ENCODE assay signal across 9 cellular contexts in the genomic region with DNA sequence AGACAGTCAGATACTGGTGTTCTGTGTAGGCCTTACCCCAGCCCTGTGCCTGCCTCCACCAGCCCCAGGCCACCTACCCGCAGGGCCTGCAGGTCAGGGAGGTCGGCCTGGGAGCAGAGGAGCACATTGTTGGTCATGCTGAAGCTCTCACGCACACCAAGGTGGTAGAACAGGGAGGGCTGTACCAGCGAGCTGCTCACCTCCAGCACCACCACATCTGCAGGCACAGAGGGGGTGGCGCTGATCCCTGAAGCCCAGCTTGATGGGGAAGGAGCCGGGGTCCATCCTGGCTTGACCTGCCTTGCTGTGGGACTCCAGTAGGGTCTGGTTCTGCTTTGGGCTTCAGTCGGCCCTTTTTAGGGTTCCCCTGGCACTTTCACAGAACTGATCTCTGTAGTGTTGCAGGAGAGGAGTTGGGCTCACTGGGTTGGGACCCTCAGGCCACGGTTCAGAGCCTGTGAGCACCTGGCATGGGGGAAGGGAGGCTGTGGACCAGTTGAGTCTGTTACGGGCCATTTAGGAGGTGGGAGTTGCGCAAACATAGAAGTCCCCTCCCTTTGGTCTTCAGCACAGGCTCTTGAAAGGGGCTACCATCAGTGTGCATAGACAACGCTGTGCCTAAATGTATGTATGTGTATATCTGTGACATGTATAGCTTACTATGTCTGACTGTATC. TPM values are rescaled to one million over a fixed set of nuclear protein-coding genes. Genes with fewer than 3 reads are reported as not detected.
A peak's percentile ranks its signal among the peaks of the same experiment; 100 is the strongest.
DNase-seq lines count a peak whose midpoint lies in the region; ATAC-seq, FAIRE-seq and TF ChIP-seq lines count a peak whose summit lies in the region.
"Had no signal": no experiment of that assay in that cellular context is flagged by ENCODE, and none has a peak within 500 bp of the region (broad histone marks: within the 10 kb centered on the region; RNA-seq: fewer than 3 reads in every experiment).

No MANE protein-coding gene starts in this region.

- peaks cover 0 to 4% of the 10 kb centered on the region in 2 donors for H3K4me1 ChIP-seq in small intestine (ENCODE audit: control insufficient read depth in 2 of 2, insufficient read depth in 1 of 2, low read depth in 1 of 2, low read length in 1 of 2)

- H3K27me3 ChIP-seq in small intestine (ENCODE audit: control insufficient read depth in 2 of 2, insufficient read depth in 2 of 2, low read length in 2 of 2): no peaks in the 10 kb centered on the region

- FAIRE-seq in small intestine (lab: Jason Lieb, UNC): no peak

- DNase-seq in WTC11 (ENCODE audit: low spot score): no peak
- no peak for DNase-seq in foreskin fibroblast
- no peak for DNase-seq in omental fat pad (ENCODE audit: low spot score)
- DNase-seq in activated CD4-positive, CD25-positive, alpha-beta regulatory T cell (lab: John Stamatoyannopoulos, UW): no peak
- no peak for DNase-seq in small intestine

- H3K36me3 ChIP-seq in small intestine (ENCODE audit: control insufficient read depth in 2 of 2, insufficient read depth in 2 of 2, low read length in 2 of 2): no peaks in the 10 kb centered on the region

- H3K4me3 Mint-ChIP-seq in WTC11: peak overlapping the region; percentile 84; the same call in 1 of the 2 replicates

- no peaks in the 10 kb centered on the region for H3K9me3 ChIP-seq in small intestine (ENCODE audit: control insufficient read depth, low read depth)

- peaks cover 39% of the 10 kb centered on the region for H3K27me3 Mint-ChIP-seq in WTC11 (ENCODE audit: low read depth)

- H3K27ac ChIP-seq in skin epidermis (peak overlapping the region in 19 of 21 experiments; percentile 57 to 99 (median 96)), small intestine (ENCODE audit: low read depth in 1 of 2, low read length in 1 of 2) (peak overlapping the region in 1 of 2 donors; percentile 84)

- CTCF ChIA-PET in WTC11 (lab: Charles Lee): interaction anchor here (0.8 to 8.7 kb wide), 26 partner anchors 11 to 320 kb away, joined by 3 to 258 read pairs (median 8); a partner anchor contains a TSS

- ATAC-seq in HG02678 (IDR thresholded peaks at IDR 0.05; ENCODE audit: unreplicated experiment): peak; percentile 3
- ATAC-seq in WTC11: no peak
- ATAC-seq in GM21390 (IDR thresholded peaks at IDR 0.05; ENCODE audit: unreplicated experiment): no peak
- ATAC-seq in omental fat pad (ENCODE audit: low FRiP score): no peak

- H3K4me3 ChIP-seq in foreskin fibroblast (ENCODE audit: low read depth in 1 of 2, low read length in 2 of 2) (peak overlapping the region; percentile 77 to 88), skin epidermis (peak overlapping the region; percentile 55 to 83 (median 69)), small intestine (ENCODE audit: low read depth in 1 of 2, low read length in 2 of 2) (no peak overlapping the region)

- no peaks in the 10 kb centered on the region for H3K36me3 Mint-ChIP-seq in WTC11

- H3K9me3 Mint-ChIP-seq in WTC11: no peaks in the 10 kb centered on the region

- TF ChIP-seq CTCF in WTC11 (IDR thresholded peaks at IDR 0.05) (no peak), foreskin fibroblast (IDR thresholded peaks at IDR 0.05; ENCODE audit: low read depth, low read length) (no peak), omental fat pad (IDR thresholded peaks at IDR 0.05) (no peak)

- POLR2A ChIA-PET in WTC11 (lab: Charles Lee): interaction anchor here (0.6 to 4.1 kb wide), 11 partner anchors 14 to 235 kb away, joined by 3 to 29 read pairs (median 4); a partner anchor contains a TSS

- 75 to 77% (median 75%) methylated on average over 11 of the region's 11 CpGs for WGBS in small intestine, 3 donors

- no peak overlapping the region for H3K27ac Mint-ChIP-seq in WTC11

- H3K4me1 Mint-ChIP-seq in WTC11: peaks cover 28% of the 10 kb centered on the region

TF ChIP-seq in WTC11, 78 proteins besides CTCF, POLR2A, EP300 and RAD21:
- TF ChIP-seq, protein P1, sequence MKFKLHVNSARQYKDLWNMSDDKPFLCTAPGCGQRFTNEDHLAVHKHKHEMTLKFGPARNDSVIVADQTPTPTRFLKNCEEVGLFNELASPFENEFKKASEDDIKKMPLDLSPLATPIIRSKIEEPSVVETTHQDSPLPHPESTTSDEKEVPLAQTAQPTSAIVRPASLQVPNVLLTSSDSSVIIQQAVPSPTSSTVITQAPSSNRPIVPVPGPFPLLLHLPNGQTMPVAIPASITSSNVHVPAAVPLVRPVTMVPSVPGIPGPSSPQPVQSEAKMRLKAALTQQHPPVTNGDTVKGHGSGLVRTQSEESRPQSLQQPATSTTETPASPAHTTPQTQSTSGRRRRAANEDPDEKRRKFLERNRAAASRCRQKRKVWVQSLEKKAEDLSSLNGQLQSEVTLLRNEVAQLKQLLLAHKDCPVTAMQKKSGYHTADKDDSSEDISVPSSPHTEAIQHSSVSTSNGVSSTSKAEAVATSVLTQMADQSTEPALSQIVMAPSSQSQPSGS (CRISPR knock-in tag; IDR thresholded peaks at IDR 0.05; ENCODE audit: borderline replicate concordance, low read depth): no peak
- TF ChIP-seq ZNF396 (CRISPR knock-in tag; IDR thresholded peaks at IDR 0.05; ENCODE audit: borderline replicate concordance) (no peak), CBFB (CRISPR knock-in tag; IDR thresholded peaks at IDR 0.05; ENCODE audit: low read depth) (no peak), ATF1 (CRISPR knock-in tag; IDR thresholded peaks at IDR 0.05) (no peak), PRRX2 (CRISPR knock-in tag; IDR thresholded peaks at IDR 0.05) (no peak), HMGA2 (CRISPR knock-in tag; IDR thresholded peaks at IDR 0.05) (no peak), ZNF232 (CRISPR knock-in tag; IDR thresholded peaks at IDR 0.05) (no peak)
- TF ChIP-seq, protein P2, sequence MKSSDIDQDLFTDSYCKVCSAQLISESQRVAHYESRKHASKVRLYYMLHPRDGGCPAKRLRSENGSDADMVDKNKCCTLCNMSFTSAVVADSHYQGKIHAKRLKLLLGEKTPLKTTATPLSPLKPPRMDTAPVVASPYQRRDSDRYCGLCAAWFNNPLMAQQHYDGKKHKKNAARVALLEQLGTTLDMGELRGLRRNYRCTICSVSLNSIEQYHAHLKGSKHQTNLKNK (CRISPR knock-in tag; IDR thresholded peaks at IDR 0.05): no peak
- TF ChIP-seq, protein P3, sequence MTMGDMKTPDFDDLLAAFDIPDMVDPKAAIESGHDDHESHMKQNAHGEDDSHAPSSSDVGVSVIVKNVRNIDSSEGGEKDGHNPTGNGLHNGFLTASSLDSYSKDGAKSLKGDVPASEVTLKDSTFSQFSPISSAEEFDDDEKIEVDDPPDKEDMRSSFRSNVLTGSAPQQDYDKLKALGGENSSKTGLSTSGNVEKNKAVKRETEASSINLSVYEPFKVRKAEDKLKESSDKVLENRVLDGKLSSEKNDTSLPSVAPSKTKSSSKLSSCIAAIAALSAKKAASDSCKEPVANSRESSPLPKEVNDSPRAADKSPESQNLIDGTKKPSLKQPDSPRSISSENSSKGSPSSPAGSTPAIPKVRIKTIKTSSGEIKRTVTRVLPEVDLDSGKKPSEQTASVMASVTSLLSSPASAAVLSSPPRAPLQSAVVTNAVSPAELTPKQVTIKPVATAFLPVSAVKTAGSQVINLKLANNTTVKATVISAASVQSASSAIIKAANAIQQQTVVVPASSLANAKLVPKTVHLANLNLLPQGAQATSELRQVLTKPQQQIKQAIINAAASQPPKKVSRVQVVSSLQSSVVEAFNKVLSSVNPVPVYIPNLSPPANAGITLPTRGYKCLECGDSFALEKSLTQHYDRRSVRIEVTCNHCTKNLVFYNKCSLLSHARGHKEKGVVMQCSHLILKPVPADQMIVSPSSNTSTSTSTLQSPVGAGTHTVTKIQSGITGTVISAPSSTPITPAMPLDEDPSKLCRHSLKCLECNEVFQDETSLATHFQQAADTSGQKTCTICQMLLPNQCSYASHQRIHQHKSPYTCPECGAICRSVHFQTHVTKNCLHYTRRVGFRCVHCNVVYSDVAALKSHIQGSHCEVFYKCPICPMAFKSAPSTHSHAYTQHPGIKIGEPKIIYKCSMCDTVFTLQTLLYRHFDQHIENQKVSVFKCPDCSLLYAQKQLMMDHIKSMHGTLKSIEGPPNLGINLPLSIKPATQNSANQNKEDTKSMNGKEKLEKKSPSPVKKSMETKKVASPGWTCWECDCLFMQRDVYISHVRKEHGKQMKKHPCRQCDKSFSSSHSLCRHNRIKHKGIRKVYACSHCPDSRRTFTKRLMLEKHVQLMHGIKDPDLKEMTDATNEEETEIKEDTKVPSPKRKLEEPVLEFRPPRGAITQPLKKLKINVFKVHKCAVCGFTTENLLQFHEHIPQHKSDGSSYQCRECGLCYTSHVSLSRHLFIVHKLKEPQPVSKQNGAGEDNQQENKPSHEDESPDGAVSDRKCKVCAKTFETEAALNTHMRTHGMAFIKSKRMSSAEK (CRISPR knock-in tag; IDR thresholded peaks at IDR 0.05; ENCODE audit: borderline replicate concordance): no peak

RNA-seq across cellular contexts. Expression of a gene that starts 1.9 kb away (rescaled TPM):
- total RNA-seq in WTC11 (2021) (13.3 to 15.0 TPM (median 14.0 TPM) in 3 replicates), omental fat pad (100 to 1,000 TPM in 1 of 4 donors, 10 to 100 TPM in 3; 26.8 to 129 (median 43.4) TPM)
- 10 to 100 TPM in 1 of 3 donors, 1 to 10 TPM in 2; 1.6 to 19.4 (median 5.1) TPM for polyA plus RNA-seq in small intestine

RNA-seq across cellular contexts. Expression of a gene that starts 9.8 kb away (rescaled TPM):
- 0.98 to 1.6 TPM (median 1.3 TPM) in 3 replicates for total RNA-seq in WTC11 (2021)
- 100 to 1,000 TPM in 1 of 4 donors, 10 to 100 TPM in 3; 33.1 to 451 (median 75.9) TPM for total RNA-seq in omental fat pad
- 1 to 10 TPM in 2 of 3 donors, under 1 TPM in 1; 0.89 to 3.6 (median 1.6) TPM for polyA plus RNA-seq in small intestine

RNA-seq across cellular contexts. Expression of a gene that starts 18.3 kb away (rescaled TPM):
- total RNA-seq in WTC11 (2021): 3.0 to 5.5 TPM (median 4.3 TPM) in 3 replicates
- not detected for total RNA-seq in omental fat pad
- polyA plus RNA-seq in small intestine: under 1 TPM in 1 of 3 donors, not detected in 2; 0.04 TPM
- total RNA-seq: subcutaneous adipose tissue had no signal

RNA-seq across cellular contexts. Expression of a gene that starts 23.0 kb away (rescaled TPM):
- 18.0 to 19.7 TPM (median 18.5 TPM) in 3 replicates for total RNA-seq in WTC11 (2021)
- total RNA-seq in omental fat pad: 1 to 10 TPM; 1.2 to 4.3 (median 1.9) TPM
- 1 to 10 TPM; 2.5 to 9.5 (median 5.2) TPM for polyA plus RNA-seq in small intestine

RNA-seq across cellular contexts. Expression of a gene that starts 27.6 kb away (rescaled TPM):
- total RNA-seq in WTC11 (2021) (7.8 to 12.4 TPM (median 7.8 TPM) in 3 replicates), omental fat pad (1 to 10 TPM in 1 of 4 donors, under 1 TPM in 2, not detected in 1; 0.19 to 1.3 (median 0.65) TPM)
- under 1 TPM in 1 of 3 donors, not detected in 2; 0.36 TPM for polyA plus RNA-seq in small intestine

Comparison
In these comparisons a context has a peak if more than half of its experiments do, and no peak if none do; other contexts are left out.
1. H3K4me3 ChIP-seq: peak in foreskin fibroblast (2 of 2) and skin epidermis (7 of 7); none in small intestine (0 of 2).
2. RNA of a gene that starts 9.8 kb away (total RNA-seq): 33.1 to 451 TPM in omental fat pad; 0.98 to 1.6 TPM in WTC11; every median in the first group is over 10 times any median in the second.